ENCODE assay signal across 11 cellular contexts in genomic region chr16:10870137-10870776, GRCh38. TPM values are rescaled to one million over a fixed set of nuclear protein-coding genes. Genes with fewer than 3 reads are reported as not detected.
DNase-seq lines count a peak whose midpoint lies in the region; ATAC-seq and TF ChIP-seq lines count a peak whose summit lies in the region.
"Had no signal": no experiment of that assay in that cellular context is flagged by ENCODE, and none has a peak within 500 bp of the region (broad histone marks: within the 10 kb centered on the region; RNA-seq: fewer than 3 reads in every experiment).

No MANE protein-coding gene starts in this region.

- no peaks in the 10 kb centered on the region for H3K9me3 Mint-ChIP-seq in HFFc6
- no peaks in the 10 kb centered on the region for H3K9me3 Mint-ChIP-seq in CD8-positive, alpha-beta memory T cell

- H3K4me1 ChIP-seq in CD8-positive, alpha-beta memory T cell (ENCODE audit: insufficient read depth, low read length), result peaks cover 26% of the 10 kb centered on the region

- no peak overlapping the region for H3K27ac ChIP-seq in CD8-positive, alpha-beta memory T cell (ENCODE audit: low read depth, low read length)
- H3K27ac ChIP-seq: hepatocyte had no signal

- no peaks in the 10 kb centered on the region for H3K36me3 Mint-ChIP-seq in HFFc6 (ENCODE audit: low read depth)
- H3K36me3 Mint-ChIP-seq in T-helper 17 cell (ENCODE audit: low read depth), result no peaks in the 10 kb centered on the region
- H3K36me3 Mint-ChIP-seq in CD8-positive, alpha-beta memory T cell, result no peaks in the 10 kb centered on the region

- no peaks in the 10 kb centered on the region for H3K36me3 ChIP-seq in CD8-positive, alpha-beta memory T cell (ENCODE audit: insufficient read depth, low read length)

- POLR2A ChIA-PET in CD8-positive, alpha-beta memory T cell (lab: Charles Lee), result no interaction called here

- H3K4me3 Mint-ChIP-seq in HFFc6, result peak overlapping the region; percentile 50; the same call in 1 of the 2 replicates
- no peak overlapping the region for H3K4me3 Mint-ChIP-seq in T-helper 17 cell
- peak overlapping the region in 3 of 7 donors; percentile 33 to 46 (median 36) for H3K4me3 Mint-ChIP-seq in CD8-positive, alpha-beta memory T cell

- TF ChIP-seq POLR2A in Raji (IDR thresholded peaks at IDR 0.05; ENCODE audit: insufficient read depth, low read depth, low read length), result peak; percentile 2; the same call in 1 of the 2 replicates

- intact Hi-C loops in posterior vena cava (cut with DNase I), result no loop called here

- H3K27ac Mint-ChIP-seq in HFFc6 (peak overlapping the region; percentile 31; the same call in 1 of the 2 replicates), T-helper 17 cell (no peak overlapping the region)
- H3K27ac Mint-ChIP-seq in CD8-positive, alpha-beta memory T cell, result peak overlapping the region in 2 of 8 donors; percentile 70 to 71

- ATAC-seq in GM18502 (IDR thresholded peaks at IDR 0.05; ENCODE audit: poor library complexity, unreplicated experiment), result peak; percentile 35
- no peak for ATAC-seq in GM19328 (IDR thresholded peaks at IDR 0.05; ENCODE audit: unreplicated experiment)
- no peak for ATAC-seq in T-helper 17 cell
- no peak for ATAC-seq in HG02884 (IDR thresholded peaks at IDR 0.05; ENCODE audit: unreplicated experiment)

- H3K27me3 Mint-ChIP-seq in HFFc6 (ENCODE audit: insufficient read depth), result peaks cover 28% of the 10 kb centered on the region
- H3K27me3 Mint-ChIP-seq in T-helper 17 cell, result peaks cover 40% of the 10 kb centered on the region
- H3K27me3 Mint-ChIP-seq in CD8-positive, alpha-beta memory T cell, result peaks cover 0 to 10% of the 10 kb centered on the region in 2 donors

- peaks cover 32% of the 10 kb centered on the region for H3K4me1 Mint-ChIP-seq in HFFc6 (ENCODE audit: low read depth)
- peaks cover 32% of the 10 kb centered on the region for H3K4me1 Mint-ChIP-seq in T-helper 17 cell
- H3K4me1 Mint-ChIP-seq in CD8-positive, alpha-beta memory T cell, result peaks cover 44 to 52% (median 52%) of the 10 kb centered on the region in 3 donors

- no peak for TF ChIP-seq CTCF in HFFc6 (IDR thresholded peaks at IDR 0.05)

- DNase-seq in HFFc6 (no peak), posterior vena cava (ENCODE audit: low spot score) (peak; percentile 19), T-helper 17 cell (no peak)
- no peak for DNase-seq in CD8-positive, alpha-beta memory T cell
- DNase-seq: NCI-H1092 treated with DMSO at 0.1 percent for 48 hours had no signal

- CTCF ChIA-PET in CD8-positive, alpha-beta memory T cell (lab: Charles Lee), result no interaction called here

- no peaks in the 10 kb centered on the region for H3K27me3 ChIP-seq in CD8-positive, alpha-beta memory T cell (ENCODE audit: insufficient read depth, low read length, poor library complexity, severe bottlenecking)

- H3K9me3 ChIP-seq in T-helper 17 cell (ENCODE audit: control insufficient read depth, low read length, poor library complexity, severe bottlenecking), result no peaks in the 10 kb centered on the region
- H3K9me3 ChIP-seq in CD8-positive, alpha-beta memory T cell (ENCODE audit: low read length), result no peaks in the 10 kb centered on the region

- no peak overlapping the region for H3K4me3 ChIP-seq in CD8-positive, alpha-beta memory T cell (ENCODE audit: low read length)
- H3K4me3 ChIP-seq: hepatocyte had no signal

RNA-seq across cellular contexts. Expression of gene CIITA, which starts 6.7 kb away (rescaled TPM):
- total RNA-seq in HFFc6 (2021; fragmentation: NEBNext Ultra II Directional; extraction: Animal tissue kit (Norgen Biotek cat#: 25700)), result under 1 TPM in 5 of 6 experiments, not detected in 1; 0.11 to 0.24 (median 0.13) TPM
- 10 to 100 TPM; 10.0 to 11.9 TPM for total RNA-seq in posterior vena cava
- 10 to 100 TPM in 1 of 2 donors, 1 to 10 TPM in 1; 9.7 to 25.3 TPM for total RNA-seq in T-helper 17 cell
- 10 to 100 TPM; 11.9 TPM for total RNA-seq in CD8-positive, alpha-beta memory T cell
- polyA plus RNA-seq in CD8-positive, alpha-beta memory T cell, result 2.8 TPM
- total RNA-seq: hepatocyte had no signal
- polyA plus RNA-seq: neural cell had no signal

RNA-seq across cellular contexts. Expression of gene TVP23A, which starts 51.7 kb away (rescaled TPM):
- total RNA-seq in HFFc6 (2021; fragmentation: NEBNext Ultra II Directional; extraction: Animal tissue kit (Norgen Biotek cat#: 25700)), result not detected
- total RNA-seq in posterior vena cava, result 1 to 10 TPM; 2.1 to 3.7 TPM
- not detected for total RNA-seq in T-helper 17 cell
- not detected for total RNA-seq in CD8-positive, alpha-beta memory T cell
- polyA plus RNA-seq in CD8-positive, alpha-beta memory T cell, result 0.26 TPM

Comparison
In these comparisons a context has a peak if more than half of its experiments do, and no peak if none do; other contexts are left out.
1. RNA of gene CIITA, which starts 6.7 kb away (total RNA-seq): 9.7 to 25.3 TPM in T-helper 17 cell, 11.9 TPM in CD8-positive, alpha-beta memory T cell and 10.0 to 11.9 TPM in posterior vena cava; 0.11 to 0.24 TPM in HFFc6; every median in the first group is over 4 times any median in the second.